28 cellular contexts compared by ENCODE assay signal in the genomic region with DNA sequence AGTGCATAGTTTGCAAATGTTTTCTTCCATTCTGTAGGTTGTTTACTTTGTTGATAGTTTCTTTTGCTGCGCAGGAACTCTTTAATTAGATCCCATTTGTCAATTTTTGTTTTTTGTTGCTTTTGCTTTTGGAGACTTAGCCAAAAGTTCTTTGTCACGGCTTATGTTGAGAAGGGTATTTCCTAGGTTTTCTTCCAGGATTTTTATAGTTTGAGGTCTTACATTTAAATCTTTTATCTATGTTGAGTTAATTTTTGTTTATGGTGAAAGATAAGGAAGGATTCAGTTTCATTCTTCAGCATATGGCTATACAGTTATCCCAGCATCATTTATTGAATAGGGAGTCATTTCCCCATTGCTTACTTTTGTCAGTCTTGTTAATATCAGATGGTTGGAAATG.
"Had no signal": no experiment of that assay in that cellular context is flagged by ENCODE, and none has a peak within 500 bp of the region (broad histone marks: within the 10 kb centered on the region; RNA-seq: fewer than 3 reads in every experiment).

No MANE protein-coding gene starts in this region.

- H3K9me3 Mint-ChIP-seq: activated naive CD8-positive, alpha-beta T cell treated with anti-CD3 and anti-CD28 coated beads, Interleukin-2, amount 50 U/mL, for 24 hours had no signal

- H3K27me3 Mint-ChIP-seq: activated naive CD8-positive, alpha-beta T cell treated with anti-CD3 and anti-CD28 coated beads, Interleukin-2, amount 50 U/mL, for 24 hours; activated T-cell treated with anti-CD3 and anti-CD28 coated beads, Interleukin-2, amount 50 U/mL, for 24 hours had no signal

- H3K4me3 Mint-ChIP-seq: activated CD8-positive, alpha-beta T cell treated with anti-CD3 and anti-CD28 coated beads, Interleukin-2, amount 10 ng/mL, durations not matched to agents 7 days and 5 days; activated naive CD8-positive, alpha-beta T cell treated with anti-CD3 and anti-CD28 coated beads, Interleukin-2, amount 50 U/mL, for 24 hours; activated T-cell treated with anti-CD3 and anti-CD28 coated beads, Interleukin-2, amount 50 U/mL, for 24 hours had no signal

- DNase-seq: activated CD4-positive, alpha-beta T cell treated with anti-CD3 and anti-CD28 coated beads for 48 hours; activated CD4-positive, alpha-beta T cell treated with anti-CD3 and anti-CD28 coated beads, Interleukin-2, amount 50 U/mL, for 4 hours; activated CD8-positive, alpha-beta memory T cell treated with anti-CD3 and anti-CD28 coated beads, Interleukin-2, amount 50 U/mL, for 48 hours; activated CD8-positive, alpha-beta T cell treated with anti-CD3 and anti-CD28 coated beads, Interleukin-2, amount 10 ng/mL, durations not matched to agents 7 days and 5 days; activated effector memory CD4-positive, alpha-beta T cell treated with anti-CD3 and anti-CD28 coated beads, Interleukin-2, amount 50 U/mL, for 16 hours; activated naive CD4-positive, alpha-beta T cell treated with Interleukin-2 at 50 U/mL for 16 hours; activated naive CD8-positive, alpha-beta T cell treated with anti-CD3 and anti-CD28 coated beads, Interleukin-2, amount 50 U/mL, for 24 hours; activated T-cell treated with anti-CD3 and anti-CD28 coated beads, Interleukin-2, amount 50 U/mL, for 24 hours; amniotic stem cell; body of pancreas; central memory CD4-positive, alpha-beta T cell; KG1; NCI-H1048; NCI-H1417; NCI-H2029; NCI-H345; NCI-H510A treated with DMSO at 0.1 percent for 48 hours; NCI-H69; NK-92 treated with Interleukin-12 subunit alpha and Interleukin-12 subunit beta, amount 100 ng/mL, for 24 hours; OCI-M1; RPMI8226; SJCRH30; SK-N-SH; SW 1271 had no signal

- ATAC-seq: activated CD4-positive, CD25-positive, alpha-beta regulatory T cell treated with anti-CD3 and anti-CD28 coated beads, Interleukin-2, amount 50 U/mL, for 24 hours; activated CD8-positive, alpha-beta T cell treated with anti-CD3 and anti-CD28 coated beads, Interleukin-2, amount 10 ng/mL, durations not matched to agents 7 days and 5 days; activated naive CD4-positive, alpha-beta T cell treated with anti-CD3 and anti-CD28 coated beads, Interleukin-2, amount 50 U/mL, for 72 hours; activated naive CD8-positive, alpha-beta T cell treated with anti-CD3 and anti-CD28 coated beads, Interleukin-2, amount 50 U/mL, for 24 hours; body of pancreas; Panc1; Right ventricle myocardium inferior had no signal

- H3K27ac Mint-ChIP-seq: activated CD8-positive, alpha-beta T cell treated with anti-CD3 and anti-CD28 coated beads, Interleukin-2, amount 10 ng/mL, durations not matched to agents 7 days and 5 days; activated naive CD4-positive, alpha-beta T cell treated with anti-CD3 and anti-CD28 coated beads, Interleukin-2, amount 50 U/mL, for 72 hours; activated naive CD8-positive, alpha-beta T cell treated with anti-CD3 and anti-CD28 coated beads, Interleukin-2, amount 50 U/mL, for 24 hours; activated T-cell treated with anti-CD3 and anti-CD28 coated beads, Interleukin-2, amount 50 U/mL, for 24 hours had no signal
